Comparison of ENCODE assay signal across 24 cellular contexts in genomic region chr5:40656766-40657165, GRCh38. TPM values are rescaled to one million over a fixed set of nuclear protein-coding genes. Genes with fewer than 3 reads are reported as not detected.
"Had no signal": no experiment of that assay in that cellular context is flagged by ENCODE, and none has a peak within 500 bp of the region (broad histone marks: within the 10 kb centered on the region; RNA-seq: fewer than 3 reads in every experiment).

No MANE protein-coding gene starts in this region.

- DNase-seq: hypothalamus; islet precursor cell; kidney glomerular epithelial cell; left cardiac atrium; left lung; lower lobe of right lung; mammary epithelial cell; mesenchymal stem cell; naive thymus-derived CD8-positive, alpha-beta T cell; nucleus accumbens; right lobe of liver; stimulated activated CD4-positive, alpha-beta T cell treated with anti-CD3 and anti-CD28 coated beads, Interleukin-1b, Interleukin-23, amount 100 ng/mL, for 48 hours; stimulated activated CD4-positive, alpha-beta T cell treated with anti-CD3 and anti-CD28 coated beads, Interleukin-4, amount 100 ng/mL, for 1 hour; stimulated activated naive B cell treated with anti-CD40 and anti-IgM and Interleukin-4, amounts not matched to agents 10 μg/mL and 1 μg/mL and 100 μg/mL, for 72 hours; stimulated activated naive CD8-positive, alpha-beta T cell treated with anti-CD3 and anti-CD28 coated beads, Interleukin-15, Interleukin-2, amounts not matched to agents 100 U/mL and 50 U/mL, for 24 hours; stomach; testis; thyroid gland; transverse colon; upper lobe of left lung had no signal

- H3K27me3 ChIP-seq: left lung, right atrium auricular region, right lobe of liver, stomach, testis, thyroid gland, transverse colon, upper lobe of left lung, vagina had no signal

- H3K4me3 ChIP-seq: left lung, lower lobe of right lung, right atrium auricular region, right lobe of liver, smooth muscle cell, stomach, testis, thyroid gland, transverse colon, upper lobe of left lung, vagina had no signal

- H3K4me2 ChIP-seq: smooth muscle cell had no signal

- H3K27ac ChIP-seq: left lung, lower lobe of right lung, right atrium auricular region, right lobe of liver, stomach, testis, thyroid gland, transverse colon, upper lobe of left lung, vagina had no signal

- H3K9me3 ChIP-seq: left lung, lower lobe of right lung, right atrium auricular region, right lobe of liver, stomach, testis, thyroid gland, transverse colon, upper lobe of left lung, vagina had no signal

- H3K4me1 ChIP-seq: lower lobe of right lung, right atrium auricular region, right lobe of liver, stomach, testis, thyroid gland, upper lobe of left lung, vagina had no signal

- H3K36me3 ChIP-seq: left lung, lower lobe of right lung, right atrium auricular region, right lobe of liver, stomach, thyroid gland, transverse colon, upper lobe of left lung, vagina had no signal

- ATAC-seq: left cardiac atrium; left lung; lower lobe of right lung; naive thymus-derived CD8-positive, alpha-beta T cell; right lobe of liver; stimulated activated naive B cell treated with anti-CD40 and anti-IgM and Interleukin-4, amounts not matched to agents 10 μg/mL and 1 μg/mL and 100 μg/mL, for 72 hours; stimulated activated naive CD8-positive, alpha-beta T cell treated with anti-CD3 and anti-CD28 coated beads, Interleukin-15, Interleukin-2, amounts not matched to agents 100 U/mL and 50 U/mL, for 24 hours had no signal

RNA-seq across cellular contexts. Expression of gene PTGER4, which starts 22.9 kb away (rescaled TPM):
- total RNA-seq: neural crest cell had no signal
